8 cellular contexts compared by ENCODE assay signal in the genomic region with DNA sequence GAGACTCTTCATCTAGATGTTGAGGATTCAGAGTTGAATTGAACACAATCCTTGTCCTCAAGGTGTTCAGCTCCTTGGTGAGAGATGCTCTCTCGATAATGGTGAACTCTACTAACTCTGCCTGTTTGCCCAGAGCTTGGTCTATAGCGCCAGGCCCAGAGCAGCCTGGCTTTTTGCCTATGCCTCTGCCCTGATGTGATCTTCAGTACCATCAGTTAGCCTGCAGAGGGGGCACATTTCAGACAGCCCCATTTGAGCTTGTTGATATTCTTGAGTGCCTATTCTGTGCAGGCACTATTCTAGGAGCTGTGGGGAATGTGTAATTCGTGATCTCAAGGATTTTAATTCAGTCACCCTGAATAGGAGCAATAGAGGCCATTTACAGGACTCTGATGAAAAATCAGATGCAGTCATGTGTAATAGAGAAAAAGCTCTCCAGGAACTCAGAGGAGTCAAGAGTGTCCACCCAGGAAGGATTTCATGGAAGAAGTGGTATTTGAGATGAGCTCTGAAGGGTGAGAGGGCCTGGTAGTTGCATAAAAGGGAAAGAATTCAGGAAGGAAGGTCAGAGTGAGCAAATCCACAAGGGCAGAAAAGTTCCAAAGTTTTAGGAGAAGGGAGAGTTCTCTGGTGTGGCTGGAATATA. TPM values are rescaled to one million over a fixed set of nuclear protein-coding genes. Genes with fewer than 3 reads are reported as not detected.
DNase-seq lines count a peak whose midpoint lies in the region; ATAC-seq and TF ChIP-seq lines count a peak whose summit lies in the region.

No MANE protein-coding gene starts in this region.

- 73% methylated on average over 3 of the region's 3 CpGs; no CpG with 5 or more reads in 1 of the 2 donors for WGBS in transverse colon (ENCODE audit: low coverage in 1 of 2), 2 donors

- peaks cover 54% of the 10 kb centered on the region for H3K36me3 Mint-ChIP-seq in activated T-cell treated with anti-CD3 and anti-CD28 coated beads, Interleukin-2, amount 50 U/mL, for 4 hours (ENCODE audit: insufficient read depth)

- no peak overlapping the region for H3K27ac ChIP-seq in transverse colon

- peak; percentile 68 to 84 for ATAC-seq in activated T-cell treated with anti-CD3 and anti-CD28 coated beads, Interleukin-2, amount 50 U/mL, for 4 hours
- ATAC-seq in HG02798 (IDR thresholded peaks at IDR 0.05; ENCODE audit: poor library complexity, unreplicated experiment), result no peak

- H3K4me3 ChIP-seq in transverse colon, result no peak overlapping the region

- in situ Hi-C loops in transverse colon (cut with MboI; ENCODE audit: low pct_ligation_motif_present in 1 of 4, low pct_unique_long_range_greater_than_20kb in 1 of 4, low sequenced_read_pairs in 3 of 4), result no loop called here

- H3K4me1 Mint-ChIP-seq in activated T-cell treated with anti-CD3 and anti-CD28 coated beads, Interleukin-2, amount 50 U/mL, for 4 hours (ENCODE audit: low read depth), result peaks cover 1% of the 10 kb centered on the region

- no peak for TF ChIP-seq POLR2A in transverse colon (IDR thresholded peaks at IDR 0.05)

- DNase-seq in NOMO-1 treated with DMSO at 0.1 percent for 48 hours (lab: John Stamatoyannopoulos, UW; ENCODE audit: unreplicated experiment), result peak; percentile 13
- DNase-seq in NOMO-1 treated with dmso at 0.1 percent for 144 hours (lab: John Stamatoyannopoulos, UW; ENCODE audit: unreplicated experiment), result no peak
- peak; percentile 39 for DNase-seq in M059J (ENCODE audit: low read depth)
- no peak for DNase-seq in activated T-cell treated with anti-CD3 and anti-CD28 coated beads, Interleukin-2, amount 50 U/mL, for 4 hours
- peak; percentile 51 to 58 for DNase-seq in hippocampal formation (lab: John Stamatoyannopoulos, UW)
- no peak for DNase-seq in transverse colon
- no peak for DNase-seq in epidermal melanocyte (ENCODE audit: insufficient read length, low spot score)

- H3K4me3 Mint-ChIP-seq in activated T-cell treated with anti-CD3 and anti-CD28 coated beads, Interleukin-2, amount 50 U/mL, for 4 hours, result no peak overlapping the region

- H3K9me3 Mint-ChIP-seq in activated T-cell treated with anti-CD3 and anti-CD28 coated beads, Interleukin-2, amount 50 U/mL, for 4 hours, result no peaks in the 10 kb centered on the region

- H3K9me3 ChIP-seq in transverse colon, result no peaks in the 10 kb centered on the region

- H3K27me3 Mint-ChIP-seq in activated T-cell treated with anti-CD3 and anti-CD28 coated beads, Interleukin-2, amount 50 U/mL, for 4 hours (ENCODE audit: low read depth), result no peaks in the 10 kb centered on the region

- H3K4me1 ChIP-seq in transverse colon, result no peaks in the 10 kb centered on the region

- TF ChIP-seq EP300 in transverse colon (IDR thresholded peaks at IDR 0.05; ENCODE audit: low read depth), result no peak

- intact Hi-C loops in transverse colon (cut with DNase I; ENCODE audit: low total_unique reads), result no loop called here

- peak in 4 of 5 experiments; percentile 21 to 38 (median 34) for TF ChIP-seq CTCF in transverse colon (IDR thresholded peaks at IDR 0.05)

- no peaks in the 10 kb centered on the region for H3K27me3 ChIP-seq in transverse colon

- H3K36me3 ChIP-seq in transverse colon, result peaks cover 0 to 82% (median 39%) of the 10 kb centered on the region in 4 donors

RNA-seq across cellular contexts. Expression of a gene that starts 19.3 kb away (rescaled TPM):
- total RNA-seq in M059J (2014; rRNA removed; shearing (Covaris generic)), result 22.1 and 37.5 TPM in 2 replicates
- 10 to 100 TPM; 69.9 to 80.4 (median 76.5) TPM for total RNA-seq in activated T-cell treated with anti-CD3 and anti-CD28 coated beads, Interleukin-2, amount 50 U/mL, for 4 hours
- total RNA-seq in transverse colon, result 10 to 100 TPM; 51.5 to 84.9 (median 77.6) TPM

RNA-seq across cellular contexts. Expression of a gene that starts 24.3 kb away (rescaled TPM):
- 53.3 and 68.9 TPM in 2 replicates for total RNA-seq in M059J (2014; rRNA removed; shearing (Covaris generic))
- 10 to 100 TPM; 65.3 to 76.0 (median 72.8) TPM for total RNA-seq in activated T-cell treated with anti-CD3 and anti-CD28 coated beads, Interleukin-2, amount 50 U/mL, for 4 hours
- total RNA-seq in transverse colon, result 100 to 1,000 TPM in 3 of 4 donors, 10 to 100 TPM in 1; 34.6 to 189 (median 138) TPM

RNA-seq across cellular contexts. Expression of a gene that starts 30.7 kb away (rescaled TPM):
- total RNA-seq in M059J (2014; rRNA removed; shearing (Covaris generic)), result 33.0 and 67.3 TPM in 2 replicates
- 10 to 100 TPM; 30.1 to 44.6 (median 44.0) TPM for total RNA-seq in activated T-cell treated with anti-CD3 and anti-CD28 coated beads, Interleukin-2, amount 50 U/mL, for 4 hours
- 100 to 1,000 TPM; 168 to 523 (median 216) TPM for total RNA-seq in transverse colon

RNA-seq across cellular contexts. Expression of a gene that starts 43.3 kb away (rescaled TPM):
- total RNA-seq in M059J (2014; rRNA removed; shearing (Covaris generic)), result 52.4 and 53.4 TPM in 2 replicates
- total RNA-seq in activated T-cell treated with anti-CD3 and anti-CD28 coated beads, Interleukin-2, amount 50 U/mL, for 4 hours, result 100 to 1,000 TPM; 247 to 280 (median 249) TPM
- total RNA-seq in transverse colon, result 10 to 100 TPM; 19.1 to 48.3 (median 32.9) TPM

Comparison
In these comparisons a context has a peak if more than half of its experiments do, and no peak if none do; other contexts are left out.
1. DNase-seq: peak in NOMO-1 treated with DMSO at 0.1 percent for 48 hours (single experiment), M059J (single experiment) and hippocampal formation (2 of 2); none in NOMO-1 treated with dmso at 0.1 percent for 144 hours (single experiment), activated T-cell treated with anti-CD3 and anti-CD28 coated beads, Interleukin-2, amount 50 U/mL, for 4 hours (single experiment), transverse colon (single experiment) and epidermal melanocyte (single experiment).